ENCODE assay signal across 1 cellular context in the genomic region with DNA sequence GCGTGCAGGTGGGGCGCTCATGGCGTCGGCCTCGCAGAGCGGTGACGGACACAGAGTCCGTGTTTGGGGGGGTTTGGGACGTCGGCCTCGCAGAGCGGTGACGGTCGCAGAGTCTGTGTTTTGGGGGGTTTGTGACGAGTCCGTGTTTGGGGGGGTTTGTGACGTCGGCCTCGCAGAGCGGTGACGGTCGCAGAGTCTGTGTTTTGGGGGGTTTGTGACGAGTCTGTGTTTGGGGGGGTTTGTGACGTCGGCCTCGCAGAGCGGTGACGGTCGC. TPM values are rescaled to one million over a fixed set of nuclear protein-coding genes. Genes with fewer than 3 reads are reported as not detected.
"Had no signal": no experiment of that assay in that cellular context is flagged by ENCODE, and none has a peak within 500 bp of the region (broad histone marks: within the 10 kb centered on the region; RNA-seq: fewer than 3 reads in every experiment).

No MANE protein-coding gene starts in this region.

RNA-seq across cellular contexts. Expression of gene BRSK2, which starts 20.1 kb away (rescaled TPM):
- polyA plus RNA-seq: naive thymus-derived CD8-positive, alpha-beta T cell had no signal
